Comparison of ENCODE assay signal across 2 cellular contexts in genomic region chr1:21095918-21096426, GRCh38.
TF ChIP-seq lines count a peak whose summit lies in the region.

No MANE protein-coding gene starts in this region.

TF ChIP-seq in A549, 52 proteins besides CTCF, POLR2A, EP300 and RAD21 (continued from another document):
- TF ChIP-seq MAZ (IDR thresholded peaks at IDR 0.05; ENCODE audit: borderline replicate concordance, low read depth, low read length) (no peak), CBX8 (IDR thresholded peaks at IDR 0.05) (no peak), KDM5A (IDR thresholded peaks at IDR 0.05) (no peak), MAFK (IDR thresholded peaks at IDR 0.05; ENCODE audit: partially characterized antibody) (peak; percentile 65)

TF ChIP-seq in HEK293, 187 proteins besides CTCF, POLR2A, EP300 and RAD21 (continued from another document):
- TF ChIP-seq AEBP2 (tag by site-specific recombination; IDR thresholded peaks at IDR 0.05; ENCODE audit: borderline replicate concordance) (no peak), ZNF558 (tag by site-specific recombination; IDR thresholded peaks at IDR 0.05) (no peak), KLF7 (tag by site-specific recombination; IDR thresholded peaks at IDR 0.05; ENCODE audit: borderline replicate concordance) (no peak), ZNF48 (tag by site-specific recombination; IDR thresholded peaks at IDR 0.05) (no peak), IKZF3 (tag by site-specific recombination; IDR thresholded peaks at IDR 0.05) (no peak), ZNF670 (tag by site-specific recombination; IDR thresholded peaks at IDR 0.05; ENCODE audit: low read depth) (no peak), ZNF398 (tag by site-specific recombination; IDR thresholded peaks at IDR 0.05) (no peak), ZNF792 (tag by site-specific recombination; IDR thresholded peaks at IDR 0.05) (no peak), ZBTB11 (tag by site-specific recombination; conservative IDR thresholded peaks at IDR 0.05; ENCODE audit: low read depth) (no peak), ATF2 (tag by site-specific recombination; IDR thresholded peaks at IDR 0.05; ENCODE audit: low read depth) (peak; percentile 80), ZNF146 (tag by site-specific recombination; IDR thresholded peaks at IDR 0.05) (peak; percentile 67)
